ENCODE assay signal across 7 cellular contexts in the genomic region with DNA sequence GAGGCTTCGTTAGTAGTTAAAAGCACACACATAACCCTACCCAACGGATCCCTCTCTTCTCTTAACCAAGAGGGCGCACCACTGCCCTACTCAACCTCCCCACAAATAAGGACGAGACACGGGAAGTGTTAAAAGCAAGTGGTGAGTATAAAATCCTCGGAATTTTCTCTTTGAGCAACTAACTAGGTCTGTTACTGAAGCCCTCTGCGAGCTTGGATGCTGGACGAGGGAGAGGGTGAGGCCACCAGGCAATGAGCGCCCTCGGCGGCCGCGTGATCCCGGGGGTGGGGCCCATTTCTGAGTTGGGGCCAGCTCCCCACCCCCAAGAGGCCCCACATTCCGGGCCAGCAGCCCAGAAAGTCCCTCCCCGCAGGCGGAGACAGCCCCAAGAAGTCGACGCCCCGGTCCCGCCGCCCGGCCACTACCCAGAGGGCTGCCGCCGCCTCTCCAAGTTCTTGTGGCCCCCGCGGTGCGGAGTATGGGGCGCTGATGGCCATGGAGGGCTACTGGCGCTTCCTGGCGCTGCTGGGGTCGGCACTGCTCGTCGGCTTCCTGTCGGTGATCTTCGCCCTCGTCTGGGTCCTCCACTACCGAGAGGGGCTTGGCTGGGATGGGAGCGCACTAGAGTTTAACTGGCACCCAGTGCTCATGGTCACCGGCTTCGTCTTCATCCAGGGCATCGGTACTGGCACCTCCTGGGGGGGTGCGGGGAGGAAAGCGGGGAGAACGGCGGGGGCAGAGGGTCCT. TPM values are rescaled to one million over a fixed set of nuclear protein-coding genes. Genes with fewer than 3 reads are reported as not detected.
DNase-seq lines count a peak whose midpoint lies in the region; ATAC-seq and TF ChIP-seq lines count a peak whose summit lies in the region.

A gene with protein sequence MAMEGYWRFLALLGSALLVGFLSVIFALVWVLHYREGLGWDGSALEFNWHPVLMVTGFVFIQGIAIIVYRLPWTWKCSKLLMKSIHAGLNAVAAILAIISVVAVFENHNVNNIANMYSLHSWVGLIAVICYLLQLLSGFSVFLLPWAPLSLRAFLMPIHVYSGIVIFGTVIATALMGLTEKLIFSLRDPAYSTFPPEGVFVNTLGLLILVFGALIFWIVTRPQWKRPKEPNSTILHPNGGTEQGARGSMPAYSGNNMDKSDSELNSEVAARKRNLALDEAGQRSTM (plus strand): TSS at position 418 of the 747 bp plus-strand sequence. CDS start 72 bp downstream, at position 490.

- H3K36me3 Mint-ChIP-seq in activated T-cell treated with anti-CD3 and anti-CD28 coated beads, Interleukin-2, amount 50 U/mL, for 4 hours (ENCODE audit: insufficient read depth) = no peaks in the 10 kb centered on the region
- H3K36me3 Mint-ChIP-seq in naive thymus-derived CD8-positive, alpha-beta T cell = peaks cover 0 to 4% (median 0%) of the 10 kb centered on the region in 3 donors

- H3K27ac Mint-ChIP-seq in naive thymus-derived CD8-positive, alpha-beta T cell = no peak within 1 kb of the TSS

- ATAC-seq in GM21529 (IDR thresholded peaks at IDR 0.05; ENCODE audit: unreplicated experiment) = peak; percentile 66
- peak; percentile 32 to 58 for ATAC-seq in activated T-cell treated with anti-CD3 and anti-CD28 coated beads, Interleukin-2, amount 50 U/mL, for 4 hours
- ATAC-seq in naive thymus-derived CD8-positive, alpha-beta T cell = peak in 1 of 2 donors; percentile 36

- peaks cover 12% of the 10 kb centered on the region for H3K4me1 Mint-ChIP-seq in activated T-cell treated with anti-CD3 and anti-CD28 coated beads, Interleukin-2, amount 50 U/mL, for 4 hours (ENCODE audit: low read depth)
- H3K4me1 Mint-ChIP-seq in naive thymus-derived CD8-positive, alpha-beta T cell = peaks cover 4 to 20% (median 17%) of the 10 kb centered on the region in 4 donors

- H3K9me3 ChIP-seq in Karpas-422 (ENCODE audit: low read length) = no peaks in the 10 kb centered on the region
- H3K9me3 ChIP-seq in uterus = no peaks in the 10 kb centered on the region

- POLR2A ChIA-PET in naive thymus-derived CD8-positive, alpha-beta T cell (lab: Charles Lee) = no interaction called here

- H3K4me1 ChIP-seq in Karpas-422 (ENCODE audit: low read length) = peaks cover 7% of the 10 kb centered on the region
- H3K4me1 ChIP-seq in uterus = peaks cover 0 to 7% of the 10 kb centered on the region in 2 donors

- intact Hi-C loops in uterus (cut with DNase I; ENCODE audit: low total_unique reads) = loop anchor here (10.0 kb wide), 1 partner anchor 87 kb away; a partner anchor contains a TSS

- H3K27me3 Mint-ChIP-seq in activated T-cell treated with anti-CD3 and anti-CD28 coated beads, Interleukin-2, amount 50 U/mL, for 4 hours (ENCODE audit: low read depth) = peaks cover 51% of the 10 kb centered on the region
- H3K27me3 Mint-ChIP-seq in naive thymus-derived CD8-positive, alpha-beta T cell = peaks cover 27 to 50% (median 45%) of the 10 kb centered on the region in 5 donors

- H2AFZ ChIP-seq in Karpas-422 (ENCODE audit: low read length) = no peak within 1 kb of the TSS

- no peaks in the 10 kb centered on the region for H3K9me3 Mint-ChIP-seq in activated T-cell treated with anti-CD3 and anti-CD28 coated beads, Interleukin-2, amount 50 U/mL, for 4 hours
- no peaks in the 10 kb centered on the region for H3K9me3 Mint-ChIP-seq in naive thymus-derived CD8-positive, alpha-beta T cell

- TF ChIP-seq POLR2A in uterus (IDR thresholded peaks at IDR 0.05) = peak; percentile 68 to 77

- peak within 1 kb of the TSS; percentile 76 for H3K4me3 Mint-ChIP-seq in activated T-cell treated with anti-CD3 and anti-CD28 coated beads, Interleukin-2, amount 50 U/mL, for 4 hours
- H3K4me3 Mint-ChIP-seq in naive thymus-derived CD8-positive, alpha-beta T cell = peak within 1 kb of the TSS; percentile 65 to 88 (median 80)

- TF ChIP-seq CTCF in fibroblast of villous mesenchyme (IDR thresholded peaks at IDR 0.05; ENCODE audit: insufficient read depth, low read depth, low read length) = no peak
- TF ChIP-seq CTCF in uterus (IDR thresholded peaks at IDR 0.05) = peak in 1 of 4 experiments; percentile 8

- H3K4me2 ChIP-seq in Karpas-422 (ENCODE audit: low read depth, low read length, poor library complexity, severe bottlenecking) = no peak within 1 kb of the TSS

- H4K20me1 ChIP-seq in Karpas-422 (ENCODE audit: insufficient read depth, low read depth, low read length) = no peaks in the 10 kb centered on the region

- peak; percentile 59 for DNase-seq in GM04503 (ENCODE audit: low read depth)
- no peak for DNase-seq in Karpas-422
- no peak for DNase-seq in activated T-cell treated with anti-CD3 and anti-CD28 coated beads, Interleukin-2, amount 50 U/mL, for 4 hours
- peak; percentile 87 for DNase-seq in fibroblast of villous mesenchyme (ENCODE audit: low read depth)
- no peak for DNase-seq in naive thymus-derived CD8-positive, alpha-beta T cell
- DNase-seq in uterus = peak; percentile 85 to 90

- no peak within 1 kb of the TSS for H3K9ac ChIP-seq in Karpas-422 (ENCODE audit: low read length)

- no peaks in the 10 kb centered on the region for H3K9me2 ChIP-seq in Karpas-422 (replicated peaks; ENCODE audit: insufficient read depth, low read length)

- H3K36me3 ChIP-seq in Karpas-422 (ENCODE audit: insufficient read depth, low read length) = no peaks in the 10 kb centered on the region
- H3K36me3 ChIP-seq in uterus = no peaks in the 10 kb centered on the region

- H3K27me3 ChIP-seq in Karpas-422 (ENCODE audit: low read length) = no peaks in the 10 kb centered on the region
- no peaks in the 10 kb centered on the region for H3K27me3 ChIP-seq in uterus

- H3K4me3 ChIP-seq in Karpas-422 (ENCODE audit: low read length) (peak within 1 kb of the TSS; percentile 12; the same call in 1 of the 2 replicates), fibroblast of villous mesenchyme (ENCODE audit: low read depth, low read length) (peak within 1 kb of the TSS; percentile 89), uterus (peak within 1 kb of the TSS; percentile 67 to 79)

- H3K79me2 ChIP-seq in Karpas-422 (ENCODE audit: low read length) = no peaks in the 10 kb centered on the region

- H3K27ac ChIP-seq in Karpas-422 (ENCODE audit: low read length) (no peak within 1 kb of the TSS), uterus (peak within 1 kb of the TSS; percentile 94)

RNA-seq across cellular contexts. Expression of the gene that starts here (rescaled TPM):
- total RNA-seq in Karpas-422 (2014; rRNA removed; shearing (Covaris generic); ENCODE audit: low replicate concordance) = not detected in 2 replicates
- 1 to 10 TPM in 1 of 3 donors, under 1 TPM in 2; 0.13 to 1.6 (median 0.63) TPM for total RNA-seq in activated T-cell treated with anti-CD3 and anti-CD28 coated beads, Interleukin-2, amount 50 U/mL, for 4 hours
- total RNA-seq in fibroblast of villous mesenchyme (113 and 189 TPM in 2 replicates), uterus (100 to 1,000 TPM; 108 to 335 (median 219) TPM)
- total RNA-seq in naive thymus-derived CD8-positive, alpha-beta T cell = under 1 TPM; 0.38 to 0.47 TPM
- polyA plus RNA-seq in naive thymus-derived CD8-positive, alpha-beta T cell = under 1 TPM in 1 of 3 donors, not detected in 2; 0.09 TPM

Comparison
In these comparisons a context has a peak if more than half of its experiments do, and no peak if none do; other contexts are left out.
1. RNA of the gene that starts here (total RNA-seq): 108 to 335 TPM in uterus and 113 to 189 TPM in fibroblast of villous mesenchyme; 0.13 to 1.6 TPM in activated T-cell treated with anti-CD3 and anti-CD28 coated beads, Interleukin-2, amount 50 U/mL, for 4 hours, 0.38 to 0.47 TPM in naive thymus-derived CD8-positive, alpha-beta T cell and not detected in Karpas-422; every median in the first group is over 10 times any median in the second.
2. DNase-seq: peak in GM04503 (single experiment), fibroblast of villous mesenchyme (single experiment) and uterus (2 of 2); none in Karpas-422 (single experiment), activated T-cell treated with anti-CD3 and anti-CD28 coated beads, Interleukin-2, amount 50 U/mL, for 4 hours (single experiment) and naive thymus-derived CD8-positive, alpha-beta T cell (0 of 10).
3. H3K4me3 ChIP-seq: peak in every context shown above with its lines; median percentile 89 in fibroblast of villous mesenchyme; 73 in uterus; 12 in Karpas-422.